ENCODE assay signal across 17 cellular contexts in the genomic region with DNA sequence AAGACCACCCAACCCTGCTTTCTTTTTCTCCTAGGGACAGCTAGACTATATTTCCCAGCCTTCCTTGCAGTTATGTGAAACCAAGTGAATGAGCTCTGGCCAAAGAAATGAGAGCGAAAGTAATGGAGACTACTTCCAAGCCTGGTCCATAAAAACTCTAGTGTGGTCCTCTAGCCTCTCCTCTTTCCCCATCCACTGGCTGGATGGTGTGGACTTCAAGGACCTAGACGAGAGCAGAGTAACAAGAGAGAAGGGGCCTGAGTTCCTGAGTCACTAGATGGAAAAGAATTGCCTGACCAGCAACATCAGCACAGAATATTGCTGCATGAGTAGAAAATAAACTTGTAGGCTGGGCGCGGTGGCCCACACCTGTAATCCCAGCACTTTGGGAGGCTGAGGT. TPM values are rescaled to one million over a fixed set of nuclear protein-coding genes. Genes with fewer than 3 reads are reported as not detected.
A peak's percentile ranks its signal among the peaks of the same experiment; 100 is the strongest.
DNase-seq lines count a peak whose midpoint lies in the region; ATAC-seq, FAIRE-seq and TF ChIP-seq lines count a peak whose summit lies in the region.
"Had no signal": no experiment of that assay in that cellular context is flagged by ENCODE, and none has a peak within 500 bp of the region (broad histone marks: within the 10 kb centered on the region; RNA-seq: fewer than 3 reads in every experiment).

No MANE protein-coding gene starts in this region.

- H3K36me3 Mint-ChIP-seq in T-helper 2 cell treated with Interferon-gamma antibody and Interleukin-4, amounts not matched to agents 5 μg/mL and 100 μg/mL, for 36 hours (ENCODE audit: low read depth), result peaks cover 27% of the 10 kb centered on the region
- peaks cover 18 to 22% of the 10 kb centered on the region in 2 donors for H3K36me3 Mint-ChIP-seq in CD4-positive, alpha-beta memory T cell
- peaks cover 10% of the 10 kb centered on the region for H3K36me3 Mint-ChIP-seq in astrocyte (ENCODE audit: low read depth, unreplicated experiment)
- peaks cover 10 to 20% (median 14%) of the 10 kb centered on the region in 3 donors for H3K36me3 Mint-ChIP-seq in naive thymus-derived CD8-positive, alpha-beta T cell

- H4K91ac ChIP-seq in mesenchymal stem cell (ENCODE audit: low read length), result no peak overlapping the region

- peaks cover 6% of the 10 kb centered on the region for H3K36me3 ChIP-seq in CD4-positive, alpha-beta memory T cell (ENCODE audit: insufficient read depth, low read length)
- peaks cover 5% of the 10 kb centered on the region for H3K36me3 ChIP-seq in astrocyte (ENCODE audit: insufficient read depth, low read length)
- peaks cover 7 to 13% of the 10 kb centered on the region in 2 experiments for H3K36me3 ChIP-seq in mesenchymal stem cell (ENCODE audit: control insufficient read depth in 1 of 2, insufficient read depth in 2 of 2, low read depth in 1 of 2, low read length in 2 of 2)

- H2BK15ac ChIP-seq in mesenchymal stem cell (ENCODE audit: low read depth, poor library complexity, severe bottlenecking), result no peak overlapping the region

- no peak overlapping the region for H3K4me3 ChIP-seq in CD4-positive, alpha-beta memory T cell (ENCODE audit: low read length in 2 of 2)
- no peak overlapping the region for H3K4me3 ChIP-seq in astrocyte (ENCODE audit: insufficient read depth, low read depth, low read length)
- H3K4me3 ChIP-seq in mesenchymal stem cell (ENCODE audit: insufficient read depth in 1 of 2, low read depth in 1 of 2, low read length in 2 of 2), result no peak overlapping the region
- H3K4me3 ChIP-seq: BLaER1 treated with 17β-estradiol and CSF1 and Interleukin-3, amounts not matched to agents 10 nM and 100 nM had no signal

- peaks cover 3% of the 10 kb centered on the region for H3K9me3 Mint-ChIP-seq in T-helper 2 cell treated with Interferon-gamma antibody and Interleukin-4, amounts not matched to agents 5 μg/mL and 100 μg/mL, for 36 hours
- peaks cover 0 to 7% (median 0%) of the 10 kb centered on the region in 8 donors for H3K9me3 Mint-ChIP-seq in CD4-positive, alpha-beta memory T cell
- no peaks in the 10 kb centered on the region for H3K9me3 Mint-ChIP-seq in astrocyte (ENCODE audit: unreplicated experiment)
- peaks cover 0 to 3% (median 0%) of the 10 kb centered on the region in 9 donors for H3K9me3 Mint-ChIP-seq in naive thymus-derived CD8-positive, alpha-beta T cell

- H3K27ac ChIP-seq in CD4-positive, alpha-beta memory T cell (ENCODE audit: low read depth, low read length), result no peak overlapping the region
- no peak overlapping the region for H3K27ac ChIP-seq in astrocyte (ENCODE audit: low read depth, low read length)
- H3K27ac ChIP-seq in mesenchymal stem cell (ENCODE audit: low read length, poor library complexity, severe bottlenecking), result no peak overlapping the region
- H3K27ac ChIP-seq: 22Rv1; BLaER1 treated with 17β-estradiol and CSF1 and Interleukin-3, amounts not matched to agents 10 nM and 100 nM; KMS-11 had no signal

- no peak overlapping the region for H3K14ac ChIP-seq in mesenchymal stem cell (ENCODE audit: low read length in 2 of 2)

- POLR2A ChIA-PET in CD4-positive, alpha-beta memory T cell (lab: Charles Lee; ENCODE audit: partially characterized antibody), result interaction anchor here (0.7 to 6.7 kb wide), 6 partner anchors 8 to 26 kb away, joined by 3 to 201 read pairs (median 3); a partner anchor contains a TSS
- POLR2A ChIA-PET in naive thymus-derived CD8-positive, alpha-beta T cell (lab: Charles Lee), result interaction anchor here (1.0 to 12.5 kb wide), 6 partner anchors 6 to 714 kb away, joined by 3 to 361 read pairs (median 186); a partner anchor contains a TSS

- H3K4ac ChIP-seq in mesenchymal stem cell (ENCODE audit: low read depth in 1 of 2, low read length in 2 of 2), result no peak overlapping the region

- ATAC-seq in naive thymus-derived CD8-positive, alpha-beta T cell, result no peak
- ATAC-seq in GM18502 (IDR thresholded peaks at IDR 0.05; ENCODE audit: poor library complexity, unreplicated experiment) (no peak), HG02678 (IDR thresholded peaks at IDR 0.05; ENCODE audit: unreplicated experiment) (no peak)

- H3K79me2 ChIP-seq in astrocyte (ENCODE audit: insufficient read depth, low read length), result peaks cover 21% of the 10 kb centered on the region

- H2AFZ ChIP-seq in astrocyte (ENCODE audit: low read depth, low read length) (no peak overlapping the region), mesenchymal stem cell (ENCODE audit: low read depth, low read length) (no peak overlapping the region)

- no peaks in the 10 kb centered on the region for H3K27me3 ChIP-seq in CD4-positive, alpha-beta memory T cell (ENCODE audit: insufficient read depth, low read length)
- H3K27me3 ChIP-seq in astrocyte (ENCODE audit: insufficient read depth, low read length), result no peaks in the 10 kb centered on the region
- H3K27me3 ChIP-seq in mesenchymal stem cell (ENCODE audit: control insufficient read depth in 1 of 2, insufficient read depth in 1 of 2, low read length in 2 of 2), result no peaks in the 10 kb centered on the region

- H3K27ac Mint-ChIP-seq in T-helper 2 cell treated with Interferon-gamma antibody and Interleukin-4, amounts not matched to agents 5 μg/mL and 100 μg/mL, for 36 hours, result peak overlapping the region; percentile 29
- peak overlapping the region in 4 of 7 donors; percentile 4 to 90 (median 44) for H3K27ac Mint-ChIP-seq in CD4-positive, alpha-beta memory T cell
- peak overlapping the region; percentile 62 for H3K27ac Mint-ChIP-seq in astrocyte (ENCODE audit: unreplicated experiment)
- H3K27ac Mint-ChIP-seq in naive thymus-derived CD8-positive, alpha-beta T cell, result peak overlapping the region in 9 of 10 donors; percentile 38 to 98 (median 89)

- no peaks in the 10 kb centered on the region for H3K79me1 ChIP-seq in mesenchymal stem cell (replicated peaks; ENCODE audit: low read length, poor library complexity, severe bottlenecking)

- no peaks in the 10 kb centered on the region for H3K27me3 Mint-ChIP-seq in T-helper 2 cell treated with Interferon-gamma antibody and Interleukin-4, amounts not matched to agents 5 μg/mL and 100 μg/mL, for 36 hours (ENCODE audit: low read depth)
- H3K27me3 Mint-ChIP-seq in CD4-positive, alpha-beta memory T cell, result no peaks in the 10 kb centered on the region
- H3K27me3 Mint-ChIP-seq in astrocyte (ENCODE audit: low read depth, unreplicated experiment), result no peaks in the 10 kb centered on the region
- no peaks in the 10 kb centered on the region for H3K27me3 Mint-ChIP-seq in naive thymus-derived CD8-positive, alpha-beta T cell

- no peak overlapping the region for H2AK5ac ChIP-seq in mesenchymal stem cell (ENCODE audit: low read length, severe bottlenecking)

- no peak overlapping the region for H3K4me3 Mint-ChIP-seq in T-helper 2 cell treated with Interferon-gamma antibody and Interleukin-4, amounts not matched to agents 5 μg/mL and 100 μg/mL, for 36 hours
- peak overlapping the region in 5 of 8 donors; percentile 20 to 69 (median 52) for H3K4me3 Mint-ChIP-seq in CD4-positive, alpha-beta memory T cell
- peak overlapping the region; percentile 8 for H3K4me3 Mint-ChIP-seq in astrocyte (ENCODE audit: unreplicated experiment)
- peak overlapping the region in 3 of 10 donors; percentile 0 to 48 (median 5) for H3K4me3 Mint-ChIP-seq in naive thymus-derived CD8-positive, alpha-beta T cell

- no peaks in the 10 kb centered on the region for H3K9me3 ChIP-seq in CD4-positive, alpha-beta memory T cell (ENCODE audit: control insufficient read depth in 1 of 2, low read length in 2 of 2)
- H3K9me3 ChIP-seq in astrocyte (ENCODE audit: insufficient read depth, low read depth, low read length), result no peaks in the 10 kb centered on the region
- no peaks in the 10 kb centered on the region for H3K9me3 ChIP-seq in mesenchymal stem cell (ENCODE audit: control insufficient read depth, low read length)

- CTCF ChIA-PET in CD4-positive, alpha-beta memory T cell (lab: Charles Lee; ENCODE audit: partially characterized antibody), result interaction anchor here (11.3 to 16.2 kb wide), 2 partner anchors 19 to 21 kb away, joined by 114 to 267 read pairs; a partner anchor contains a TSS

- H3K4me2 ChIP-seq in astrocyte (ENCODE audit: low read length) (no peak overlapping the region), mesenchymal stem cell (ENCODE audit: low read length, poor library complexity, severe bottlenecking) (no peak overlapping the region)
- H3K4me2 ChIP-seq: KMS-11 had no signal

- peaks cover 18% of the 10 kb centered on the region for H4K20me1 ChIP-seq in astrocyte (ENCODE audit: insufficient read depth, low read length)

- no peak overlapping the region for H2BK12ac ChIP-seq in mesenchymal stem cell (ENCODE audit: low read length in 2 of 2)

- no peak overlapping the region for H3K23ac ChIP-seq in mesenchymal stem cell (ENCODE audit: low read length in 2 of 2)

- no peak overlapping the region for H3K18ac ChIP-seq in mesenchymal stem cell (ENCODE audit: low read depth in 1 of 2, low read length in 2 of 2)

- peaks cover 57% of the 10 kb centered on the region for H3K4me1 Mint-ChIP-seq in T-helper 2 cell treated with Interferon-gamma antibody and Interleukin-4, amounts not matched to agents 5 μg/mL and 100 μg/mL, for 36 hours (ENCODE audit: low read depth)
- peaks cover 39 to 65% (median 48%) of the 10 kb centered on the region in 4 donors for H3K4me1 Mint-ChIP-seq in CD4-positive, alpha-beta memory T cell
- H3K4me1 Mint-ChIP-seq in astrocyte (ENCODE audit: low read depth, unreplicated experiment), result peaks cover 21% of the 10 kb centered on the region
- peaks cover 24 to 80% (median 72%) of the 10 kb centered on the region in 4 donors for H3K4me1 Mint-ChIP-seq in naive thymus-derived CD8-positive, alpha-beta T cell

- no peak overlapping the region for H3K9ac ChIP-seq in astrocyte (ENCODE audit: low read length)
- H3K9ac ChIP-seq in mesenchymal stem cell (ENCODE audit: low read length), result no peak overlapping the region
- H3K9ac ChIP-seq: BLaER1 treated with 17β-estradiol and CSF1 and Interleukin-3, amounts not matched to agents 10 nM and 100 nM; KMS-11 had no signal

- WGBS in mesenchymal stem cell, result 98% methylated on average over 4 of the region's 4 CpGs

- peaks cover 39% of the 10 kb centered on the region for H3K4me1 ChIP-seq in CD4-positive, alpha-beta memory T cell (ENCODE audit: insufficient read depth, low read length)
- H3K4me1 ChIP-seq in astrocyte (ENCODE audit: insufficient read depth, low read length) (peaks cover 17% of the 10 kb centered on the region), mesenchymal stem cell (ENCODE audit: control insufficient read depth, insufficient read depth, low read depth, low read length) (peaks cover 5% of the 10 kb centered on the region)

- TF ChIP-seq CTCF in astrocyte (IDR thresholded peaks at IDR 0.05; ENCODE audit: insufficient read depth, low read depth, low read length), result no peak

- DNase-seq in T-helper 2 cell treated with Interferon-gamma antibody and Interleukin-4, amounts not matched to agents 5 μg/mL and 100 μg/mL, for 36 hours (ENCODE audit: low spot score), result no peak
- DNase-seq in T-helper 2 cell (no peak), astrocyte (ENCODE audit: low read depth) (no peak), mesenchymal stem cell (no peak)
- no peak for DNase-seq in CD4-positive, alpha-beta memory T cell
- DNase-seq in naive thymus-derived CD8-positive, alpha-beta T cell, result no peak
- DNase-seq: COR-L47, NCI-H1105 treated with DMSO at 0.1 percent for 48 hours, NCI-H187, NCI-H446, NCI-H774 had no signal

- H4K8ac ChIP-seq in mesenchymal stem cell (ENCODE audit: low read length), result no peak overlapping the region

- intact Hi-C loops in CD4-positive, alpha-beta memory T cell (cut with micrococcal nuclease), result no loop called here

- FAIRE-seq in astrocyte (lab: Jason Lieb, UNC), result no peak
- FAIRE-seq: H54 had no signal

- H2BK120ac ChIP-seq in mesenchymal stem cell (ENCODE audit: low read depth, low read length), result no peak overlapping the region

- H2BK5ac ChIP-seq in mesenchymal stem cell (ENCODE audit: low read depth, low read length, poor library complexity, severe bottlenecking), result no peak overlapping the region

RNA-seq across cellular contexts. Expression of a gene that starts 2.9 kb away (rescaled TPM):
- total RNA-seq in CD4-positive, alpha-beta memory T cell, result 1,000 to 10,000 TPM; 1,218 to 1,245 TPM
- 1,000 to 10,000 TPM; 5,559 to 6,561 TPM for polyA plus RNA-seq in CD4-positive, alpha-beta memory T cell
- 2,866 and 3,439 TPM in 2 replicates for total RNA-seq in astrocyte
- total RNA-seq in naive thymus-derived CD8-positive, alpha-beta T cell, result 1,000 to 10,000 TPM; 1,479 to 1,535 TPM
- 1,000 to 10,000 TPM; 6,950 to 8,855 (median 7,882) TPM for polyA plus RNA-seq in naive thymus-derived CD8-positive, alpha-beta T cell
- 4,228 TPM for polyA plus RNA-seq in mesenchymal stem cell (2013, experiment 1 of 2)
- polyA plus RNA-seq in mesenchymal stem cell (2013, experiment 2 of 2), result 4,226 TPM

RNA-seq across cellular contexts. Expression of a gene that starts 21.6 kb away (rescaled TPM):
- total RNA-seq in CD4-positive, alpha-beta memory T cell, result 10 to 100 TPM; 83.3 to 90.7 TPM
- 10 to 100 TPM; 67.1 to 81.2 TPM for polyA plus RNA-seq in CD4-positive, alpha-beta memory T cell
- total RNA-seq in astrocyte, result 2.6 and 3.2 TPM in 2 replicates
- 100 to 1,000 TPM; 165 to 168 TPM for total RNA-seq in naive thymus-derived CD8-positive, alpha-beta T cell
- polyA plus RNA-seq in naive thymus-derived CD8-positive, alpha-beta T cell, result 100 to 1,000 TPM in 2 of 3 donors, 10 to 100 TPM in 1; 70.1 to 173 (median 104) TPM
- polyA plus RNA-seq in mesenchymal stem cell (2013, experiment 1 of 2), result 6.6 TPM
- 6.3 TPM for polyA plus RNA-seq in mesenchymal stem cell (2013, experiment 2 of 2)

Comparison
In these comparisons a context has a peak if more than half of its experiments do, and no peak if none do; other contexts are left out.
1. H3K27ac Mint-ChIP-seq: peak in every context shown above with its lines; median percentile 89 in naive thymus-derived CD8-positive, alpha-beta T cell; 62 in astrocyte; 44 in CD4-positive, alpha-beta memory T cell; 29 in T-helper 2 cell treated with Interferon-gamma antibody and Interleukin-4, amounts not matched to agents 5 μg/mL and 100 μg/mL, for 36 hours.
2. RNA of a gene that starts 21.6 kb away (total RNA-seq): 165 to 168 TPM in naive thymus-derived CD8-positive, alpha-beta T cell and 83.3 to 90.7 TPM in CD4-positive, alpha-beta memory T cell; 2.6 to 3.2 TPM in astrocyte; every median in the first group is over 10 times any median in the second.